28 cellular contexts compared by ENCODE assay signal in the genomic region with DNA sequence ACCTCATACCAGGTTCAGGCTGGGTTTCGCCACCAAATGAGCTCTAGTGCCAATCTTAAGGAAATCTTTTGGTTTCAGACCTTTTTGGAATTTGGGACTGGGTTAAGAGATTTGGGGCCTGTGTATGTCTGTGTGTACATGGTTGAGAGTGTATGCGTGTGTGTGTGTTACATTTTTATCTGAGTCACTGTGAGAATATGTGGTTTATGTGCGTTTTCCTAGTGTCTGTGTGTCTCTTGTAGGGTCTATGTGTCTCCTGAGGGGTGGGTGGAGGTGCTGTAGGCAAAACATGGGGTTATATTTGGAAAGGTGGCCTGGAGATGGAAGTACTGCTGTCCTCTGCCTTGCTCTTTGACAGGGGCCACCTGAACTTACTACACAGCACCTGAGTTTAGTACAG. TPM values are rescaled to one million over a fixed set of nuclear protein-coding genes. Genes with fewer than 3 reads are reported as not detected.
"Had no signal": no experiment of that assay in that cellular context is flagged by ENCODE, and none has a peak within 500 bp of the region (broad histone marks: within the 10 kb centered on the region; RNA-seq: fewer than 3 reads in every experiment).

No MANE protein-coding gene starts in this region.

- H3K36me3 ChIP-seq: breast epithelium had no signal

- H3K27me3 ChIP-seq: breast epithelium, Peyer's patch, SJCRH30 had no signal

- H3K4me3 ChIP-seq: breast epithelium, Peyer's patch, SJCRH30 had no signal

- ATAC-seq: activated CD8-positive, alpha-beta memory T cell treated with anti-CD3 and anti-CD28 coated beads, Interleukin-2, amount 10 ng/mL, durations not matched to agents 7 days and 5 days had no signal

- DNase-seq: activated CD4-positive, alpha-beta T cell treated with anti-CD3 and anti-CD28 coated beads for 48 hours; activated CD4-positive, alpha-beta T cell treated with anti-CD3 and anti-CD28 coated beads, Interleukin-2, amount 50 U/mL, for 4 hours; activated CD4-positive, CD25-positive, alpha-beta regulatory T cell treated with anti-CD3 and anti-CD28 coated beads, Interleukin-2, amount 50 U/mL, for 72 hours; activated CD8-positive, alpha-beta memory T cell treated with anti-CD3 and anti-CD28 coated beads, Interleukin-2, amount 10 ng/mL, durations not matched to agents 7 days and 5 days; activated effector memory CD4-positive, alpha-beta T cell treated with Interleukin-2 at 50 U/mL for 16 hours; activated naive CD4-positive, alpha-beta T cell; activated T-cell treated with anti-CD3 and anti-CD28 coated beads, Interleukin-2, amount 50 U/mL, for 24 hours; caudate nucleus; NCI-H1092 treated with DMSO at 0.1 percent for 48 hours; NCI-H1417 treated with DMSO at 0.1 percent for 48 hours; NCI-H1694; NCI-H2029; NCI-H2107; NCI-H2171 treated with DMSO at 0.1 percent for 48 hours; NCI-H510A treated with DMSO at 0.1 percent for 48 hours; NK-92 treated with Interleukin-12 subunit alpha and Interleukin-12 subunit beta, amount 100 ng/mL, for 24 hours; OCI-M1; Peyer's patch; Right ventricle myocardium superior; SJCRH30; T-helper 9 cell had no signal

- H3K4me1 ChIP-seq: breast epithelium, Peyer's patch, SJCRH30 had no signal

- H3K27ac ChIP-seq: breast epithelium, Peyer's patch, RWPE1, SJCRH30 had no signal

- H3K9me3 ChIP-seq: breast epithelium, Peyer's patch, SJCRH30 had no signal

RNA-seq across cellular contexts. Expression of a gene that starts 20.1 kb away (rescaled TPM):
- total RNA-seq: activated CD8-positive, alpha-beta memory T cell treated with anti-CD3 and anti-CD28 coated beads, Interleukin-2, amount 10 ng/mL, durations not matched to agents 7 days and 5 days; activated T-helper 1 cell treated with anti-CD3 and anti-CD28 coated beads, Interleukin-12 subunit alpha, Interleukin-12 subunit beta, Interleukin-2, Interleukin-4 antibody, amounts not matched to agents 30 ng/mL and 10 ng/mL and 1 ng/mL, durations not matched to agents 14 hours and 24 hours and 36 hours; aorta; chondrocyte; MCF 10A; Right ventricle myocardium superior; WTC11 had no signal

RNA-seq across cellular contexts. Expression of a gene that starts 40.6 kb away (rescaled TPM):
- total RNA-seq: chondrocyte, SJCRH30 had no signal
